26 cellular contexts compared by ENCODE assay signal in the genomic region with DNA sequence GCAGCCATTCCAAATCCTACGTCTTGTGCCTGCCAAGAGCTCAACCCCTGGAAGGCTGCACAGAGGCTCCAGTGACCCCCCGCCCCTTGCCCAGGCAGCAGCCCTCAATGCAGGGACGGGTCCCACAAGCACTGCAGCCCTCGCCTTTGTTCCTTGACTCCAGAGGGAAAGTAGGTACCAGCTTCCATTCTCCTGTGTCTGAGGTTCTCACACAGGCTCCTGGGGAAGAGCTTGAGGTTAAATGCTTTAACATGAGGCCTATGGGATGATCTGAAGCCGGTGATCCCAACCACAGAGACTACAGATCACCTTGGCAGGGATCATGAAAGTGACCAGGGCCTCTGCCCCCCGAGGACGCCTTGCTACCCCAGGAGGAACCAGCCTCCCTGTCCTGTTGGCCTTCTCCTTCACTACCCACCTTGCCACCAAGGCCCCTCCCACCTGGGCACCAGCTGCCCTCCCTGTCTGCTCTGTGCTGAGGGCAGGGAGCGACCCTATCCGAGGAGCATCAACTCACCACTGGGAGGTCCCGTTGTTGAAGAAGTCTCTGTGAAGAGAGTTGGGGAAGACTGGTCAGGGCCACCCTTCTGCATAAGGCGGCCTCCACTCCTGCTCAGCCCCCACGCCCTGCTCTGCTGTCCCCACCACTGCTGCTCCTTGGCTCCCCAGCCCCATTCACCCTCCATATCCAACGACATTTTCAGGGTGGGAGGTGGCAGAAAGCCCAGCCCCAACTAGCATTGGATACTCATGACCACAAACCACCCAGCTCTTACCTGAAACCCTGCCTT.
"Had no signal": no experiment of that assay in that cellular context is flagged by ENCODE, and none has a peak within 500 bp of the region (broad histone marks: within the 10 kb centered on the region; RNA-seq: fewer than 3 reads in every experiment).

No MANE protein-coding gene starts in this region.

- DNase-seq: activated CD4-positive, alpha-beta T cell treated with anti-CD3 and anti-CD28 coated beads, Interleukin-2, amount 10 ng/mL, durations not matched to agents 24 days and 14 days; activated CD4-positive, alpha-beta T cell treated with anti-CD3 and anti-CD28 coated beads, Interleukin-2, amount 50 U/mL, for 48 hours; activated CD4-positive, CD25-positive, alpha-beta regulatory T cell treated with anti-CD3 and anti-CD28 coated beads, Interleukin-2, amount 50 U/mL, for 72 hours; activated CD8-positive, alpha-beta memory T cell treated with anti-CD3 and anti-CD28 coated beads, Interleukin-2, amount 10 ng/mL, durations not matched to agents 7 days and 5 days; activated gamma-delta T cell; activated T-cell treated with anti-CD3 and anti-CD28 coated beads, Interleukin-2, amount 50 U/mL, for 24 hours; amygdala; cerebellar nuclear complex; MG63; MV-4-11; NCI-H1092 treated with DMSO at 0.1 percent for 48 hours; NCI-H1417 treated with DMSO at 0.1 percent for 48 hours; NCI-H1694; NCI-H2029; NCI-H2107; NCI-H2171 treated with DMSO at 0.1 percent for 48 hours; NCI-H226; NCI-H774; OCI-M1; T-helper 1 cell had no signal

- H3K36me3 ChIP-seq: MG63 had no signal

- H3K27ac Mint-ChIP-seq: activated CD4-positive, alpha-beta T cell treated with anti-CD3 and anti-CD28 coated beads, Interleukin-2, amount 10 ng/mL, durations not matched to agents 24 days and 14 days; activated CD8-positive, alpha-beta memory T cell treated with anti-CD3 and anti-CD28 coated beads, Interleukin-2, amount 10 ng/mL, durations not matched to agents 7 days and 5 days; activated naive CD4-positive, alpha-beta T cell treated with anti-CD3 and anti-CD28 coated beads for 36 hours; activated naive CD8-positive, alpha-beta T cell; activated T-cell treated with anti-CD3 and anti-CD28 coated beads, Interleukin-2, amount 50 U/mL, for 24 hours; activated T-helper 1 cell treated with anti-CD3 and anti-CD28 coated beads, Interleukin-12 subunit alpha, Interleukin-12 subunit beta, Interleukin-2, Interleukin-4 antibody, amounts not matched to agents 30 ng/mL and 10 ng/mL and 1 ng/mL, durations not matched to agents 14 hours and 24 hours and 36 hours; brain had no signal

- H3K27me3 Mint-ChIP-seq: activated CD4-positive, alpha-beta T cell treated with anti-CD3 and anti-CD28 coated beads, Interleukin-2, amount 10 ng/mL, durations not matched to agents 24 days and 14 days; activated CD8-positive, alpha-beta memory T cell treated with anti-CD3 and anti-CD28 coated beads, Interleukin-2, amount 10 ng/mL, durations not matched to agents 7 days and 5 days; activated naive CD8-positive, alpha-beta T cell; activated T-cell treated with anti-CD3 and anti-CD28 coated beads, Interleukin-2, amount 50 U/mL, for 24 hours; brain had no signal

- H3K9me3 Mint-ChIP-seq: activated CD4-positive, alpha-beta T cell treated with anti-CD3 and anti-CD28 coated beads, Interleukin-2, amount 10 ng/mL, durations not matched to agents 24 days and 14 days; activated naive CD4-positive, alpha-beta T cell treated with anti-CD3 and anti-CD28 coated beads for 36 hours; activated T-cell treated with anti-CD3 and anti-CD28 coated beads, Interleukin-2, amount 50 U/mL, for 24 hours; activated T-helper 1 cell treated with anti-CD3 and anti-CD28 coated beads, Interleukin-12 subunit alpha, Interleukin-12 subunit beta, Interleukin-2, Interleukin-4 antibody, amounts not matched to agents 30 ng/mL and 10 ng/mL and 1 ng/mL, durations not matched to agents 14 hours and 24 hours and 36 hours had no signal

- H3K27me3 ChIP-seq: MG63 had no signal

- H3K4me3 ChIP-seq: MG63, SK-N-MC had no signal

- H3K27ac ChIP-seq: SK-N-MC had no signal

- H3K9me3 ChIP-seq: MG63 had no signal

- H3K36me3 Mint-ChIP-seq: activated CD8-positive, alpha-beta memory T cell treated with anti-CD3 and anti-CD28 coated beads, Interleukin-2, amount 10 ng/mL, durations not matched to agents 7 days and 5 days; activated naive CD8-positive, alpha-beta T cell had no signal

- ATAC-seq: activated CD8-positive, alpha-beta memory T cell treated with anti-CD3 and anti-CD28 coated beads, Interleukin-2, amount 10 ng/mL, durations not matched to agents 7 days and 5 days; Right ventricle myocardium inferior had no signal

- H3K4me3 Mint-ChIP-seq: activated CD4-positive, alpha-beta T cell treated with anti-CD3 and anti-CD28 coated beads, Interleukin-2, amount 10 ng/mL, durations not matched to agents 24 days and 14 days; activated CD8-positive, alpha-beta memory T cell treated with anti-CD3 and anti-CD28 coated beads, Interleukin-2, amount 10 ng/mL, durations not matched to agents 7 days and 5 days; activated naive CD4-positive, alpha-beta T cell treated with anti-CD3 and anti-CD28 coated beads for 36 hours; activated naive CD8-positive, alpha-beta T cell; activated T-cell treated with anti-CD3 and anti-CD28 coated beads, Interleukin-2, amount 50 U/mL, for 24 hours; activated T-helper 1 cell treated with anti-CD3 and anti-CD28 coated beads, Interleukin-12 subunit alpha, Interleukin-12 subunit beta, Interleukin-2, Interleukin-4 antibody, amounts not matched to agents 30 ng/mL and 10 ng/mL and 1 ng/mL, durations not matched to agents 14 hours and 24 hours and 36 hours; brain had no signal

- H3K4me1 Mint-ChIP-seq: activated CD4-positive, alpha-beta T cell treated with anti-CD3 and anti-CD28 coated beads, Interleukin-2, amount 10 ng/mL, durations not matched to agents 24 days and 14 days; activated CD8-positive, alpha-beta memory T cell treated with anti-CD3 and anti-CD28 coated beads, Interleukin-2, amount 10 ng/mL, durations not matched to agents 7 days and 5 days; brain had no signal
